Comparison of ENCODE assay signal across 22 cellular contexts in the genomic region with DNA sequence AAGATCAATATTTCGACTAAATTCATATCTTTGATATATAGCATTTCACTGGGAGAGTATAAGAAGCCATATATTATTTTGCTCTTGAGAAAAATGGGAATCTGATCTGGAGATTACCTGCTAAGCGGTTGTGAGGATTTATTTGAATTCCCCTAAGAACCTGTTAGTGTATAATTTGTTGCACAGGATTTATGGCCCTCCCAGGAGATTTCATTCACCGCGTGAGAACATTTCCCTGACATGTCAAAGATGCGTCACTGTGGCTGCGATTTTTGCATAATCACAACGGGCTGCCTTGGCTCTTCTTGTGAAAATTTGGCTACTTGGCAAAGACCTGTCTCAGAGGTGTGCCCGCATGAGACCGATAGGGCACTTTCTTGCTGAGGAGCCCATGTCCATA.
DNase-seq lines count a peak whose midpoint lies in the region; ATAC-seq and TF ChIP-seq lines count a peak whose summit lies in the region.
"Had no signal": no experiment of that assay in that cellular context is flagged by ENCODE, and none has a peak within 500 bp of the region (broad histone marks: within the 10 kb centered on the region; RNA-seq: fewer than 3 reads in every experiment).

No MANE protein-coding gene starts in this region.

- no peaks in the 10 kb centered on the region for H3K9me3 Mint-ChIP-seq in MCF 10A (ENCODE audit: unreplicated experiment)
- no peaks in the 10 kb centered on the region for H3K9me3 Mint-ChIP-seq in T-cell
- H3K9me3 Mint-ChIP-seq: activated CD4-positive, alpha-beta T cell treated with anti-CD3 and anti-CD28 coated beads, Interleukin-2, amount 10 ng/mL, durations not matched to agents 7 days and 5 days; neural progenitor cell had no signal

- peaks cover 0 to 17% of the 10 kb centered on the region in 2 donors for H3K27me3 ChIP-seq in breast epithelium
- H3K27me3 ChIP-seq in PC-9 (ENCODE audit: insufficient read depth, low read depth): peaks cover 79% of the 10 kb centered on the region
- H3K27me3 ChIP-seq: cardiac muscle cell, neural progenitor cell, vagina had no signal

- H3K4me1 ChIP-seq in breast epithelium (no peaks in the 10 kb centered on the region), PC-9 (replicated peaks; ENCODE audit: insufficient read depth) (no peaks in the 10 kb centered on the region)
- H3K4me1 ChIP-seq: neural progenitor cell, vagina had no signal

- H2AFZ ChIP-seq in PC-9: no peak overlapping the region
- H2AFZ ChIP-seq: neural progenitor cell had no signal

- H3K4me3 ChIP-seq in breast epithelium (no peak overlapping the region), PC-9 (no peak overlapping the region)
- H3K4me3 ChIP-seq: cardiac muscle cell, neural progenitor cell, vagina had no signal

- H3F3A ChIP-seq in PC-9 (ENCODE audit: insufficient read depth, low read depth): no peaks in the 10 kb centered on the region

- H3K4me3 Mint-ChIP-seq in MCF 10A (ENCODE audit: unreplicated experiment) (no peak overlapping the region), T-cell (no peak overlapping the region)
- H3K4me3 Mint-ChIP-seq: activated CD4-positive, alpha-beta T cell treated with anti-CD3 and anti-CD28 coated beads, Interleukin-2, amount 10 ng/mL, durations not matched to agents 7 days and 5 days; activated CD8-positive, alpha-beta memory T cell treated with anti-CD3 and anti-CD28 coated beads, Interleukin-2, amount 10 ng/mL, durations not matched to agents 7 days and 5 days; activated T-cell treated with anti-CD3 and anti-CD28 coated beads, Interleukin-2, amount 50 U/mL, for 72 hours; neural progenitor cell had no signal

- CTCF ChIA-PET in MCF 10A (lab: Yijun Ruan, JAX): no interaction called here
- CTCF ChIA-PET in PC-9 (lab: Charles Lee): no interaction called here
- CTCF ChIA-PET in T-cell (lab: Charles Lee): no interaction called here

- H3K4me2 ChIP-seq in PC-9: no peak overlapping the region
- H3K4me2 ChIP-seq: neural progenitor cell had no signal

- H3K4me1 Mint-ChIP-seq in MCF 10A (ENCODE audit: insufficient read depth, unreplicated experiment): no peaks in the 10 kb centered on the region
- no peaks in the 10 kb centered on the region for H3K4me1 Mint-ChIP-seq in T-cell
- H3K4me1 Mint-ChIP-seq: activated CD8-positive, alpha-beta memory T cell treated with anti-CD3 and anti-CD28 coated beads, Interleukin-2, amount 10 ng/mL, durations not matched to agents 7 days and 5 days; neural progenitor cell had no signal

- TF ChIP-seq POLR2A in breast epithelium (IDR thresholded peaks at IDR 0.05): no peak

- intact Hi-C loops in MCF 10A (cut with micrococcal nuclease) (no loop called here), breast epithelium (cut with DNase I; ENCODE audit: low total_unique reads) (no loop called here), PC-9 (cut with micrococcal nuclease; ENCODE audit: unreplicated experiment) (no loop called here), left cardiac atrium (cut with DNase I) (no loop called here)

- H3K27me3 Mint-ChIP-seq in MCF 10A (ENCODE audit: insufficient read depth, unreplicated experiment) (peaks cover 51% of the 10 kb centered on the region), T-cell (peaks cover 5 to 15% of the 10 kb centered on the region in 2 donors)
- H3K27me3 Mint-ChIP-seq: activated CD4-positive, alpha-beta T cell treated with anti-CD3 and anti-CD28 coated beads, Interleukin-2, amount 10 ng/mL, durations not matched to agents 7 days and 5 days had no signal

- H4K20me1 ChIP-seq in PC-9 (ENCODE audit: insufficient read depth): no peaks in the 10 kb centered on the region

- no peaks in the 10 kb centered on the region for H3K79me2 ChIP-seq in PC-9 (ENCODE audit: low read depth)

- no peaks in the 10 kb centered on the region for H3K36me3 ChIP-seq in breast epithelium
- H3K36me3 ChIP-seq in PC-9 (ENCODE audit: low read depth): no peaks in the 10 kb centered on the region
- H3K36me3 ChIP-seq: cardiac muscle cell, neural progenitor cell, vagina had no signal

- POLR2A ChIA-PET in MCF 10A (lab: Yijun Ruan, JAX): no interaction called here
- POLR2A ChIA-PET in PC-9 (lab: Charles Lee; ENCODE audit: unreplicated experiment): no interaction called here
- POLR2A ChIA-PET in T-cell (lab: Charles Lee): no interaction called here

- no peaks in the 10 kb centered on the region for H3K9me2 ChIP-seq in PC-9 (ENCODE audit: insufficient read depth)

- BruUV-seq in MCF 10A (replicated peaks; lab: Mats Ljungman, UMichigan): no TSS peak
- no TSS peak for BruUV-seq in PC-9 (replicated peaks; lab: Mats Ljungman, UMichigan)

- H3K36me3 Mint-ChIP-seq in MCF 10A (ENCODE audit: insufficient read depth, unreplicated experiment) (peaks cover 5% of the 10 kb centered on the region), T-cell (no peaks in the 10 kb centered on the region)
- H3K36me3 Mint-ChIP-seq: activated CD8-positive, alpha-beta memory T cell treated with anti-CD3 and anti-CD28 coated beads, Interleukin-2, amount 10 ng/mL, durations not matched to agents 7 days and 5 days; CD14-positive monocyte; neural progenitor cell had no signal

- no peak for ATAC-seq in T-cell (replicated peaks in 1 of 4)
- ATAC-seq in left cardiac atrium: no peak
- ATAC-seq: activated CD8-positive, alpha-beta memory T cell treated with anti-CD3 and anti-CD28 coated beads, Interleukin-2, amount 10 ng/mL, durations not matched to agents 7 days and 5 days; activated T-cell treated with anti-CD3 and anti-CD28 coated beads, Interleukin-2, amount 50 U/mL, for 72 hours; sciatic nerve; SK-N-SH treated with all-trans-retinoic acid at 6 μM for 48 hours; stimulated activated naive CD8-positive, alpha-beta T cell treated with anti-CD3 and anti-CD28 coated beads, Interleukin-15, Interleukin-2, amounts not matched to agents 100 U/mL and 50 U/mL, for 24 hours had no signal

- H3K27ac ChIP-seq in breast epithelium: no peak overlapping the region
- no peak overlapping the region for H3K27ac ChIP-seq in PC-9
- H3K27ac ChIP-seq: cardiac muscle cell, neural progenitor cell, RWPE1, vagina had no signal

- DNase-seq in MCF 10A (ENCODE audit: unreplicated experiment) (peak; percentile 32), breast epithelium (ENCODE audit: low spot score in 2 of 2) (no peak), NCI-H1436 treated with DMSO at 0.1 percent for 48 hours (lab: John Stamatoyannopoulos, UW) (peak; percentile 45), ecto neural progenitor cell (ENCODE audit: low spot score) (peak; percentile 7), PC-9 (no peak), T-cell (no peak), left cardiac atrium (no peak), GF-D8 (lab: John Stamatoyannopoulos, UW) (no peak)
- DNase-seq: activated CD4-positive, alpha-beta T cell treated with anti-CD3 and anti-CD28 coated beads, Interleukin-2, amount 10 ng/mL, durations not matched to agents 7 days and 5 days; activated CD8-positive, alpha-beta memory T cell treated with anti-CD3 and anti-CD28 coated beads, Interleukin-2, amount 10 ng/mL, durations not matched to agents 7 days and 5 days; activated naive CD4-positive, alpha-beta T cell treated with anti-CD3 and anti-CD28 coated beads, Interleukin-2, amount 50 U/mL, for 16 hours; activated T-cell treated with anti-CD3 and anti-CD28 coated beads, Interleukin-2, amount 50 U/mL, for 72 hours; cortex of kidney; NCI-H1930; stimulated activated naive CD8-positive, alpha-beta T cell treated with anti-CD3 and anti-CD28 coated beads, Interleukin-15, Interleukin-2, amounts not matched to agents 100 U/mL and 50 U/mL, for 24 hours had no signal

- TF ChIP-seq CTCF in MCF 10A (IDR thresholded peaks at IDR 0.05; ENCODE audit: unreplicated experiment) (no peak), breast epithelium (IDR thresholded peaks at IDR 0.05) (no peak), PC-9 (conservative IDR thresholded peaks at IDR 0.05) (no peak)

- H3K27ac Mint-ChIP-seq in MCF 10A (ENCODE audit: low read depth, unreplicated experiment) (no peak overlapping the region), T-cell (no peak overlapping the region)
- H3K27ac Mint-ChIP-seq: activated CD4-positive, alpha-beta T cell treated with anti-CD3 and anti-CD28 coated beads, Interleukin-2, amount 10 ng/mL, durations not matched to agents 7 days and 5 days; activated CD8-positive, alpha-beta memory T cell treated with anti-CD3 and anti-CD28 coated beads, Interleukin-2, amount 10 ng/mL, durations not matched to agents 7 days and 5 days; activated T-cell treated with anti-CD3 and anti-CD28 coated beads, Interleukin-2, amount 50 U/mL, for 72 hours; CD14-positive monocyte; neural progenitor cell had no signal

- H3K9me3 ChIP-seq in breast epithelium (no peaks in the 10 kb centered on the region), PC-9 (ENCODE audit: insufficient read depth, low read depth) (no peaks in the 10 kb centered on the region)
- H3K9me3 ChIP-seq: vagina had no signal

Comparison
In these comparisons a context has a peak if more than half of its experiments do, and no peak if none do; other contexts are left out.
1. DNase-seq: peak in MCF 10A (single experiment), NCI-H1436 treated with DMSO at 0.1 percent for 48 hours (single experiment) and ecto neural progenitor cell (single experiment); none in breast epithelium (0 of 2), PC-9 (0 of 2), T-cell (0 of 34), left cardiac atrium (single experiment) and GF-D8 (single experiment).